In the genomic region with DNA sequence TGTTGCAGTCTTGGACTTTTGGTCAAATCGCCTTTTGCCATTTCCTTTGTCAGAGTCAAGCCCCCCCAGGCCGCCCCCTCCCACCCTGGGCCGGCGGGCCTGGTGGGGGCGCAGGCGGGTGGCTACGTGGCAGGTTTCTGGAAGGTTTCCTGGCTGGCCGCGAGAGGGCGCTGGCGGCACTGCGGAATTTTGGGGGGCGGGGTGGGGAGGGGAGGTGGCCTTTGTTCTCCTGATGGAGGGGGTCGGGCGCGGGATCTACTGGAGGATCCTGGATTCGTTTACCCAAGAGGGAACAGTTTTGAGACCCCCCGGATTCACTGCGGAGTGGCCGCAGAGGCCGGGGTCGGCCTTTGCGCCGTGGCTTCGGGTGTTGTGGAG, we compare ENCODE assay signal across 11 cellular contexts.
DNase-seq lines count a peak whose midpoint lies in the region; ATAC-seq and TF ChIP-seq lines count a peak whose summit lies in the region.
"Had no signal": no experiment of that assay in that cellular context is flagged by ENCODE, and none has a peak within 500 bp of the region (broad histone marks: within the 10 kb centered on the region; RNA-seq: fewer than 3 reads in every experiment).

No MANE protein-coding gene starts in this region.

- H3K4me1 ChIP-seq in HUES6 (ENCODE audit: control insufficient read depth, insufficient read depth, low read length) = peaks cover 29% of the 10 kb centered on the region
- H3K4me1 ChIP-seq in muscle layer of duodenum (ENCODE audit: control insufficient read depth in 1 of 2, insufficient read depth in 2 of 2, low read length in 2 of 2) = peaks cover 0 to 15% of the 10 kb centered on the region in 2 donors

- H3K27ac ChIP-seq in HUES6 (ENCODE audit: low read depth, low read length) (no peak overlapping the region), muscle layer of duodenum (ENCODE audit: low read length) (no peak overlapping the region)

- H3K4me3 ChIP-seq in AG04449 (ENCODE audit: low read depth, low read length) (peak overlapping the region; percentile 84), HUES6 (ENCODE audit: low read depth, low read length) (peak overlapping the region; percentile 72), choroid plexus epithelial cell (ENCODE audit: low read depth, low read length) (peak overlapping the region; percentile 82), muscle layer of duodenum (ENCODE audit: low read depth in 1 of 2, low read length in 2 of 2) (peak overlapping the region; percentile 37 to 48)

- CTCF ChIA-PET in AG04449 (lab: Yijun Ruan, JAX) = no interaction called here

- H3K9me3 ChIP-seq in HUES6 (ENCODE audit: control insufficient read depth, insufficient read depth, low read depth, low read length) (peaks cover 30% of the 10 kb centered on the region), muscle layer of duodenum (ENCODE audit: control insufficient read depth in 1 of 2, low read length in 2 of 2) (peaks cover 0 to 8% of the 10 kb centered on the region in 2 donors)

- no peak for ATAC-seq in HG02852 (IDR thresholded peaks at IDR 0.05; ENCODE audit: unreplicated experiment)
- no peak for ATAC-seq in GM21529 (IDR thresholded peaks at IDR 0.05; ENCODE audit: unreplicated experiment)
- ATAC-seq: CD8-positive, alpha-beta T cell; gastroesophageal sphincter had no signal

- H3K9ac ChIP-seq in HUES6 (ENCODE audit: low read length) = no peak overlapping the region

- H3K27me3 ChIP-seq in HUES6 (ENCODE audit: control insufficient read depth, insufficient read depth, low read length) (peaks cover 11% of the 10 kb centered on the region), muscle layer of duodenum (ENCODE audit: low read depth, low read length) (peaks cover 3% of the 10 kb centered on the region)

- TF ChIP-seq CTCF in AG04449 (IDR thresholded peaks at IDR 0.05; ENCODE audit: insufficient read depth, low read length, missing control alignments) (peak; percentile 70), choroid plexus epithelial cell (conservative IDR thresholded peaks at IDR 0.05; ENCODE audit: low read depth, low read length) (peak; percentile 59)

- POLR2A ChIA-PET in AG04449 (lab: Yijun Ruan, JAX) = interaction anchor here (1.1 kb wide), 1 partner anchor 444 kb away, joined by 3 read pairs; no protein-coding TSS in a partner anchor

- peaks cover 16% of the 10 kb centered on the region; the same call in 1 of the 2 replicates for H3K36me3 ChIP-seq in HUES6 (ENCODE audit: control insufficient read depth, insufficient read depth, low read length)
- no peaks in the 10 kb centered on the region for H3K36me3 ChIP-seq in muscle layer of duodenum (ENCODE audit: control insufficient read depth in 1 of 2, insufficient read depth in 2 of 2, low read length in 2 of 2)
- H3K36me3 ChIP-seq: gastroesophageal sphincter had no signal

- no peak for DNase-seq in AG04449 (ENCODE audit: low read depth, low spot score)
- peak; percentile 42 for DNase-seq in choroid plexus epithelial cell (ENCODE audit: low read depth)
- no peak for DNase-seq in kidney glomerular epithelial cell (lab: John Stamatoyannopoulos, UW)
- DNase-seq in activated CD4-positive, CD25-positive, alpha-beta regulatory T cell (lab: John Stamatoyannopoulos, UW) = no peak
- DNase-seq: CD8-positive, alpha-beta T cell; NCI-H774 had no signal
